In the genomic region with DNA sequence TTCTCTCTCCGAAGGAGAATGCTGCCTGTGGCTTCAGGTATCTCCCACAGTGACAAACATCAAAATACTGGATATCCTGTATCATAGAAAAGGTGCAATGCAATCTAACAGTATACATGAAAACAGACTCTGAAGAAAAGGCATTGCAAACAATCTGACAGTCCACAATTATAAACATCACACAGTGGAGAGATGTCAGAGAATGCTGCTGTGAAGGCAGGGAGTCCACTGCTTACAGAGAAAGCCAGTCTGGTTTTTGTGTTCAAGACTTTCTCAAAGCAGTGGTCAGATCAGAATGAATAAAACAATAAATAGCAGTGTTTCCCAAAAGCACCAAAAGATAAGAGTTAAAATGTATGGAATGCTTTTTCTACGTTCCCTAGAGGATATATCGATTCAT, we compare ENCODE assay signal across 34 cellular contexts. TPM values are rescaled to one million over a fixed set of nuclear protein-coding genes. Genes with fewer than 3 reads are reported as not detected.
"Had no signal": no experiment of that assay in that cellular context is flagged by ENCODE, and none has a peak within 500 bp of the region (broad histone marks: within the 10 kb centered on the region; RNA-seq: fewer than 3 reads in every experiment).

No MANE protein-coding gene starts in this region.

- H3K9ac ChIP-seq: neural progenitor cell, parathyroid adenoma had no signal

- H3K27ac ChIP-seq: cardiac muscle cell, colonic mucosa, gastroesophageal sphincter, neural progenitor cell, parathyroid adenoma, right atrium auricular region, spleen, thyroid gland, upper lobe of right lung, VCaP had no signal

- FAIRE-seq: endothelial cell of umbilical vein, kidney, TTC549 had no signal

- H3K27ac Mint-ChIP-seq: activated CD4-positive, alpha-beta memory T cell treated with anti-CD3 and anti-CD28 coated beads for 36 hours; activated naive CD4-positive, alpha-beta T cell treated with anti-CD3 and anti-CD28 coated beads, Interleukin-2, amount 10 ng/mL, durations not matched to agents 7 days and 5 days; activated naive CD8-positive, alpha-beta T cell treated with anti-CD3 and anti-CD28 coated beads, Interleukin-2, amount 10 ng/mL, durations not matched to agents 7 days and 5 days; activated T-helper 1 cell treated with anti-CD3 and anti-CD28 coated beads, Interleukin-12 subunit alpha, Interleukin-12 subunit beta, Interleukin-2, Interleukin-4 antibody, amounts not matched to agents 30 ng/mL and 10 ng/mL and 1 ng/mL, durations not matched to agents 14 hours and 24 hours and 36 hours; effector memory CD8-positive, alpha-beta T cell; memory B cell; naive thymus-derived CD8-positive, alpha-beta T cell; neural progenitor cell; T-helper 1 cell treated with Interleukin-12 subunit alpha and Interleukin-12 subunit beta and Interleukin-4 antibody, amounts not matched to agents 30 μg/mL and 1 μg/mL, for 36 hours had no signal

- H2AFZ ChIP-seq: neural progenitor cell, parathyroid adenoma had no signal

- H3K9me3 ChIP-seq: ascending aorta, colonic mucosa, gastroesophageal sphincter, right atrium auricular region, spleen, thyroid gland, upper lobe of right lung had no signal

- H3K36me3 ChIP-seq: ascending aorta, cardiac muscle cell, colonic mucosa, gastroesophageal sphincter, neural progenitor cell, right atrium auricular region, spleen, thyroid gland, upper lobe of right lung had no signal

- ATAC-seq: activated CD4-positive, CD25-positive, alpha-beta regulatory T cell treated with anti-CD3 and anti-CD28 coated beads, Interleukin-2, amount 50 U/mL, for 24 hours; effector memory CD8-positive, alpha-beta T cell; gastroesophageal sphincter; left colon; naive thymus-derived CD8-positive, alpha-beta T cell had no signal

- H3K79me2 ChIP-seq: parathyroid adenoma had no signal

- H3K4me3 Mint-ChIP-seq: activated CD4-positive, alpha-beta memory T cell treated with anti-CD3 and anti-CD28 coated beads for 36 hours; activated naive CD4-positive, alpha-beta T cell treated with anti-CD3 and anti-CD28 coated beads, Interleukin-2, amount 10 ng/mL, durations not matched to agents 7 days and 5 days; activated naive CD8-positive, alpha-beta T cell treated with anti-CD3 and anti-CD28 coated beads, Interleukin-2, amount 10 ng/mL, durations not matched to agents 7 days and 5 days; activated T-helper 1 cell treated with anti-CD3 and anti-CD28 coated beads, Interleukin-12 subunit alpha, Interleukin-12 subunit beta, Interleukin-2, Interleukin-4 antibody, amounts not matched to agents 30 ng/mL and 10 ng/mL and 1 ng/mL, durations not matched to agents 14 hours and 24 hours and 36 hours; brain; effector memory CD8-positive, alpha-beta T cell; memory B cell; naive thymus-derived CD8-positive, alpha-beta T cell; neural progenitor cell; T-helper 1 cell treated with Interleukin-12 subunit alpha and Interleukin-12 subunit beta and Interleukin-4 antibody, amounts not matched to agents 30 μg/mL and 1 μg/mL, for 36 hours had no signal

- DNase-seq: activated CD4-positive, alpha-beta memory T cell treated with anti-CD3 and anti-CD28 coated beads for 36 hours; activated CD4-positive, alpha-beta T cell treated with anti-CD3 and anti-CD28 coated beads for 48 hours; activated CD8-positive, alpha-beta memory T cell treated with anti-CD3 and anti-CD28 coated beads, Interleukin-2, amount 50 U/mL, for 4 hours; activated effector memory CD4-positive, alpha-beta T cell treated with anti-CD3 and anti-CD28 coated beads, Interleukin-2, amount 50 U/mL, for 16 hours; activated naive CD4-positive, alpha-beta T cell treated with anti-CD3 and anti-CD28 coated beads, Interleukin-2, amount 10 ng/mL, durations not matched to agents 7 days and 5 days; activated naive CD8-positive, alpha-beta T cell treated with anti-CD3 and anti-CD28 coated beads, Interleukin-2, amount 10 ng/mL, durations not matched to agents 7 days and 5 days; activated T-cell treated with anti-CD3 and anti-CD28 coated beads, Interleukin-2, amount 50 U/mL, for 1 hour; cerebellar nuclear complex; colonic mucosa; effector memory CD8-positive, alpha-beta T cell; kidney; left colon; naive thymus-derived CD8-positive, alpha-beta T cell; occipital lobe; spleen; stimulated activated CD4-positive, alpha-beta T cell treated with anti-CD3 and anti-CD28 coated beads, Interleukin-2, amount 100 ng/mL, for 48 hours; stimulated activated naive CD4-positive, alpha-beta T cell treated with Interleukin-2 at 50 U/mL for 16 hours; T-helper 9 cell; thyroid gland; upper lobe of right lung had no signal

- H3K4me3 ChIP-seq: ascending aorta, cardiac muscle cell, colonic mucosa, gastroesophageal sphincter, neural progenitor cell, right atrium auricular region, spleen, thyroid gland, upper lobe of right lung had no signal

- H3K9me3 Mint-ChIP-seq: activated CD4-positive, alpha-beta memory T cell treated with anti-CD3 and anti-CD28 coated beads for 36 hours; activated naive CD4-positive, alpha-beta T cell treated with anti-CD3 and anti-CD28 coated beads, Interleukin-2, amount 10 ng/mL, durations not matched to agents 7 days and 5 days; activated naive CD8-positive, alpha-beta T cell treated with anti-CD3 and anti-CD28 coated beads, Interleukin-2, amount 10 ng/mL, durations not matched to agents 7 days and 5 days; activated T-helper 1 cell treated with anti-CD3 and anti-CD28 coated beads, Interleukin-12 subunit alpha, Interleukin-12 subunit beta, Interleukin-2, Interleukin-4 antibody, amounts not matched to agents 30 ng/mL and 10 ng/mL and 1 ng/mL, durations not matched to agents 14 hours and 24 hours and 36 hours; brain; effector memory CD8-positive, alpha-beta T cell; memory B cell; naive thymus-derived CD8-positive, alpha-beta T cell; T-helper 1 cell treated with Interleukin-12 subunit alpha and Interleukin-12 subunit beta and Interleukin-4 antibody, amounts not matched to agents 30 μg/mL and 1 μg/mL, for 36 hours had no signal

- H3K27me3 ChIP-seq: ascending aorta, cardiac muscle cell, colonic mucosa, gastroesophageal sphincter, neural progenitor cell, right atrium auricular region, spleen, thyroid gland, upper lobe of right lung had no signal

- H3K4me1 ChIP-seq: colonic mucosa, gastroesophageal sphincter, neural progenitor cell, parathyroid adenoma, right atrium auricular region, thyroid gland, upper lobe of right lung had no signal

- H3K4me2 ChIP-seq: neural progenitor cell had no signal

- H3K27me3 Mint-ChIP-seq: activated CD4-positive, alpha-beta memory T cell treated with anti-CD3 and anti-CD28 coated beads for 36 hours; activated naive CD4-positive, alpha-beta T cell treated with anti-CD3 and anti-CD28 coated beads, Interleukin-2, amount 10 ng/mL, durations not matched to agents 7 days and 5 days; activated naive CD8-positive, alpha-beta T cell treated with anti-CD3 and anti-CD28 coated beads, Interleukin-2, amount 10 ng/mL, durations not matched to agents 7 days and 5 days; memory B cell; naive thymus-derived CD8-positive, alpha-beta T cell had no signal

- H3K36me3 Mint-ChIP-seq: activated CD4-positive, alpha-beta memory T cell treated with anti-CD3 and anti-CD28 coated beads for 36 hours; activated naive CD4-positive, alpha-beta T cell treated with anti-CD3 and anti-CD28 coated beads, Interleukin-2, amount 10 ng/mL, durations not matched to agents 7 days and 5 days; activated naive CD8-positive, alpha-beta T cell treated with anti-CD3 and anti-CD28 coated beads, Interleukin-2, amount 10 ng/mL, durations not matched to agents 7 days and 5 days; memory B cell had no signal

- H3K4me1 Mint-ChIP-seq: activated naive CD4-positive, alpha-beta T cell treated with anti-CD3 and anti-CD28 coated beads, Interleukin-2, amount 10 ng/mL, durations not matched to agents 7 days and 5 days; activated naive CD8-positive, alpha-beta T cell treated with anti-CD3 and anti-CD28 coated beads, Interleukin-2, amount 10 ng/mL, durations not matched to agents 7 days and 5 days; memory B cell; naive thymus-derived CD8-positive, alpha-beta T cell had no signal

RNA-seq across cellular contexts. Expression of a gene that starts 28.7 kb away (rescaled TPM):
- total RNA-seq: activated naive CD8-positive, alpha-beta T cell treated with anti-CD3 and anti-CD28 coated beads, Interleukin-2, amount 10 ng/mL, durations not matched to agents 7 days and 5 days; activated T-helper 1 cell treated with anti-CD3 and anti-CD28 coated beads, Interleukin-12 subunit alpha, Interleukin-12 subunit beta, Interleukin-2, Interleukin-4 antibody, amounts not matched to agents 30 ng/mL and 10 ng/mL and 1 ng/mL, durations not matched to agents 14 hours and 24 hours and 36 hours; ascending aorta; endothelial cell of umbilical vein had no signal
- polyA plus RNA-seq: endothelial cell of umbilical vein; naive thymus-derived CD8-positive, alpha-beta T cell had no signal
